ENCODE assay signal across 1 cellular context in the genomic region with DNA sequence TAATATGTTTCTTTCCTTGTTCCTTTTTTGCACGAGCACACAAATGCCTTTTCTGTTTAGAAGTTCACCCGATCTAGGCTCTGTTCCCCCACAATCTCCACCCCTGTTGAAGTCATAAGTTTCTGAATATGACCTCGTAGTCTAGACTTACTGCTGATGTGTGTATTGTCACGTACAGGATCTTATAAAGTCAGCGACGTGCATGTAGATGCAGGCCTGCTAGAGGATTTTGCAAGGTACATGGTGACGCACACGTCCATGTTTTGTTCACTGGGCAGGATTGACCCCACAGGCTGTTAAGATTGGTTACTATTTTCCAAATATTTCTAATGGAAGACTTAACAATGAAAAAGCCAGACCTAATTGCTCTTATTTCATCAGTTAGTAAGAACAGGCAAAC.
TF ChIP-seq lines count a peak whose summit lies in the region.

No MANE protein-coding gene starts in this region.

TF ChIP-seq in WTC11, 78 proteins besides CTCF, POLR2A, EP300 and RAD21 (continued from another document):
- TF ChIP-seq ZBTB43 (CRISPR knock-in tag; IDR thresholded peaks at IDR 0.05) (no peak), ZNF396 (CRISPR knock-in tag; IDR thresholded peaks at IDR 0.05; ENCODE audit: borderline replicate concordance) (no peak), ELF4 (CRISPR knock-in tag; IDR thresholded peaks at IDR 0.05; ENCODE audit: low read depth) (no peak), ZNF671 (CRISPR knock-in tag; IDR thresholded peaks at IDR 0.05) (no peak), FOXJ3 (CRISPR knock-in tag; IDR thresholded peaks at IDR 0.05; ENCODE audit: borderline replicate concordance) (no peak), NFE2L1 (CRISPR knock-in tag; IDR thresholded peaks at IDR 0.05) (no peak), IRF2 (CRISPR knock-in tag; IDR thresholded peaks at IDR 0.05; ENCODE audit: borderline replicate concordance, low read depth) (no peak), TEAD1 (CRISPR knock-in tag; IDR thresholded peaks at IDR 0.05) (no peak)
